In the genomic region with DNA sequence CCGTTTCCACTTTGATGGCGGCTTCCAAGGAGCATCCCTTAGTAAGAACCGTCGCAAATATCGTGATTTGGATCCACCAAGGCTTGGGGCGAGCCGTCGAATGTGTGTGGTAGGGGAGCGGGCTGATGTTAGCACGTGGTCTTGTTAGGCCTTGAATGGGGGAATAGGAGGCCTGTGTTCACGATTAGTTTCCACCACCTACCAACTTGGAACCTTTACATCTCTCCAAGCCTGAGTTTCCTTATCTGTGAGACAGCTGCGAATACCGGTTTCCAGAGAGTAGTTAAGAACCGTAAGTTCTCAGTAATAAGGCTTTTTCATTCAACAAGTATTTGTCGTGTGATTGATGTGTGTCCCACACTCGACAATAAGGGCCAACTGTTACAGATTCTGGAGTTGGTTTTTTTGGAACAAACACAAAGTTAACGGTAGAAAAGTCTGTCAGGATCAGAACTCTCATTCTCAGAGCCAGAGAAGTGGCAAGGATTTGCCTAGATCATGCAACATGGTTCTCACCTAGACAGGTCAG, we compare ENCODE assay signal across 8 cellular contexts. TPM values are rescaled to one million over a fixed set of nuclear protein-coding genes. Genes with fewer than 3 reads are reported as not detected.
DNase-seq lines count a peak whose midpoint lies in the region; ATAC-seq and TF ChIP-seq lines count a peak whose summit lies in the region.

No MANE protein-coding gene starts in this region.

- DNase-seq in activated naive CD4-positive, alpha-beta T cell treated with anti-CD3 and anti-CD28 coated beads for 36 hours, result no peak
- no peak for DNase-seq in activated naive CD4-positive, alpha-beta T cell treated with Interleukin-2 at 50 U/mL for 16 hours

- peak overlapping the region; percentile 99 for H3K4me3 Mint-ChIP-seq in activated naive CD4-positive, alpha-beta T cell treated with anti-CD3 and anti-CD28 coated beads for 36 hours

- peak overlapping the region; percentile 83 for H3K4me2 ChIP-seq in skeletal muscle satellite cell (ENCODE audit: low read length)

- H3K36me3 ChIP-seq in gastroesophageal sphincter, result peaks cover 0 to 39% of the 10 kb centered on the region in 2 donors
- peaks cover 29% of the 10 kb centered on the region for H3K36me3 ChIP-seq in skeletal muscle satellite cell (ENCODE audit: insufficient read depth, low read length)

- no peak for TF ChIP-seq EP300 in gastroesophageal sphincter (IDR thresholded peaks at IDR 0.05)

- peak overlapping the region; percentile 93 for H3K27ac Mint-ChIP-seq in activated naive CD4-positive, alpha-beta T cell treated with anti-CD3 and anti-CD28 coated beads for 36 hours

- peak overlapping the region; percentile 73 to 97 for H3K4me3 ChIP-seq in gastroesophageal sphincter
- peak overlapping the region; percentile 83 for H3K4me3 ChIP-seq in skeletal muscle satellite cell (ENCODE audit: low read length)

- peaks cover 34% of the 10 kb centered on the region for H3K36me3 Mint-ChIP-seq in activated naive CD4-positive, alpha-beta T cell treated with anti-CD3 and anti-CD28 coated beads for 36 hours (ENCODE audit: low read depth)

- H3K9me3 ChIP-seq in gastroesophageal sphincter, result no peaks in the 10 kb centered on the region
- no peaks in the 10 kb centered on the region for H3K9me3 ChIP-seq in skeletal muscle satellite cell (replicated peaks; ENCODE audit: low read length)

- H3K27ac ChIP-seq in VCaP (peak overlapping the region; percentile 76), gastroesophageal sphincter (peak overlapping the region; percentile 70 to 96 (median 92))

- no peaks in the 10 kb centered on the region for H3K27me3 Mint-ChIP-seq in activated naive CD4-positive, alpha-beta T cell treated with anti-CD3 and anti-CD28 coated beads for 36 hours (ENCODE audit: low read depth)

- H3K27me3 ChIP-seq in gastroesophageal sphincter, result no peaks in the 10 kb centered on the region
- no peaks in the 10 kb centered on the region for H3K27me3 ChIP-seq in skeletal muscle satellite cell (ENCODE audit: control insufficient read depth, insufficient read depth, low read length)

- intact Hi-C loops in activated naive CD4-positive, alpha-beta T cell treated with anti-CD3 and anti-CD28 coated beads for 36 hours (cut with micrococcal nuclease), result loop anchor here (5.0 kb wide), 1 partner anchor 70 kb away; a partner anchor contains a TSS

- H3K9me3 Mint-ChIP-seq in activated naive CD4-positive, alpha-beta T cell treated with anti-CD3 and anti-CD28 coated beads for 36 hours, result no peaks in the 10 kb centered on the region

- H3K4me1 Mint-ChIP-seq in activated naive CD4-positive, alpha-beta T cell treated with anti-CD3 and anti-CD28 coated beads for 36 hours (ENCODE audit: low read depth), result peaks cover 40% of the 10 kb centered on the region

- peaks cover 0 to 31% (median 12%) of the 10 kb centered on the region in 3 donors for H3K4me1 ChIP-seq in gastroesophageal sphincter
- peaks cover 24% of the 10 kb centered on the region for H3K4me1 ChIP-seq in skeletal muscle satellite cell (ENCODE audit: control insufficient read depth, insufficient read depth, low read length)

- ATAC-seq in gastroesophageal sphincter, result no peak
- no peak for ATAC-seq in HG03442 (IDR thresholded peaks at IDR 0.05; ENCODE audit: unreplicated experiment)
- ATAC-seq in GM19324 (IDR thresholded peaks at IDR 0.05; ENCODE audit: low FRiP score, unreplicated experiment), result no peak
- ATAC-seq in HG03159 (IDR thresholded peaks at IDR 0.05; ENCODE audit: unreplicated experiment), result no peak

- H3K9ac ChIP-seq in skeletal muscle satellite cell (ENCODE audit: low read depth, low read length), result peak overlapping the region; percentile 92

- no peak for TF ChIP-seq CTCF in VCaP (conservative IDR thresholded peaks at IDR 0.05)
- no peak for TF ChIP-seq CTCF in gastroesophageal sphincter (IDR thresholded peaks at IDR 0.05)

- CTCF ChIA-PET in activated naive CD4-positive, alpha-beta T cell treated with anti-CD3 and anti-CD28 coated beads for 36 hours (lab: Charles Lee), result no interaction called here

- no peak for TF ChIP-seq POLR2A in gastroesophageal sphincter (IDR thresholded peaks at IDR 0.05)

- 16 to 25% methylated on average over 6 to 10 of the region's 17 CpGs for WGBS in gastroesophageal sphincter (ENCODE audit: low coverage in 1 of 2), 2 donors

RNA-seq across cellular contexts. Expression of a gene that starts 0.7 kb away (rescaled TPM):
- total RNA-seq in activated naive CD4-positive, alpha-beta T cell treated with anti-CD3 and anti-CD28 coated beads for 36 hours, result 10 to 100 TPM; 75.3 to 78.1 TPM
- total RNA-seq in gastroesophageal sphincter, result 10 to 100 TPM; 64.8 to 94.5 (median 68.1) TPM
- total RNA-seq in skeletal muscle satellite cell (2012; rRNA removed), result 19.3 and 23.6 TPM in 2 replicates

RNA-seq across cellular contexts. Expression of a gene that starts 8.5 kb away (rescaled TPM):
- total RNA-seq in activated naive CD4-positive, alpha-beta T cell treated with anti-CD3 and anti-CD28 coated beads for 36 hours, result not detected
- not detected for total RNA-seq in gastroesophageal sphincter
- not detected in 2 replicates for total RNA-seq in skeletal muscle satellite cell (2012; rRNA removed)

RNA-seq across cellular contexts. Expression of a gene that starts 22.0 kb away (rescaled TPM):
- total RNA-seq in activated naive CD4-positive, alpha-beta T cell treated with anti-CD3 and anti-CD28 coated beads for 36 hours, result 1 to 10 TPM; 7.9 to 8.5 TPM
- total RNA-seq in gastroesophageal sphincter, result 10 to 100 TPM in 3 of 4 donors, 1 to 10 TPM in 1; 5.1 to 21.6 (median 14.4) TPM
- 5.3 and 5.7 TPM in 2 replicates for total RNA-seq in skeletal muscle satellite cell (2012; rRNA removed)

RNA-seq across cellular contexts. Expression of a gene that starts 32.2 kb away (rescaled TPM):
- total RNA-seq in activated naive CD4-positive, alpha-beta T cell treated with anti-CD3 and anti-CD28 coated beads for 36 hours, result 10 to 100 TPM; 19.8 to 20.7 TPM
- 10 to 100 TPM; 10.4 to 17.3 (median 12.8) TPM for total RNA-seq in gastroesophageal sphincter
- total RNA-seq in skeletal muscle satellite cell (2012; rRNA removed), result 7.4 and 8.5 TPM in 2 replicates

RNA-seq across cellular contexts. Expression of a gene that starts 38.0 kb away (rescaled TPM):
- total RNA-seq in activated naive CD4-positive, alpha-beta T cell treated with anti-CD3 and anti-CD28 coated beads for 36 hours, result under 1 TPM; 0.24 to 0.25 TPM
- 1 to 10 TPM in 1 of 4 donors, not detected in 3; 2.3 TPM for total RNA-seq in gastroesophageal sphincter
- not detected in 2 replicates for total RNA-seq in skeletal muscle satellite cell (2012; rRNA removed)
